16 cellular contexts compared by ENCODE assay signal in the genomic region with DNA sequence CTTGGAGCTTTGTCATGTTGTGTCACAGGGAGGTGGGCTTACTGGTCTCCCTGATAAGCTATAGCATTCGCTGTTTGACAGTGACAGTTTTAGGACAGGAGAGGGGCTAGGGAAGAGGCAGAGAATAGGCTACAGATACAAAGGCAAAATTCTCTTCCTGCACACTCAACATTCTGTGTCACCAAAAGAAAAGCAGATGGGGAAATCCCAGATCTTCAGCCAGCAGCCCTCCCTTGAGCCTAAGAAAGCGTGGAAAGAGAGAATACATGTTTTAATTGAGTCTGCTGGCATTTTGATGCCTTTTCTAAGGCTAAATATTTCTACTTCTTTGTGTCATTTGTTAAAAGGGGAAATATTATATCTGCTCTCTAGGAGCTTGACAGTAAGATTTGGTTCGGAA.
DNase-seq lines count a peak whose midpoint lies in the region; ATAC-seq and TF ChIP-seq lines count a peak whose summit lies in the region.
"Had no signal": no experiment of that assay in that cellular context is flagged by ENCODE, and none has a peak within 500 bp of the region (broad histone marks: within the 10 kb centered on the region; RNA-seq: fewer than 3 reads in every experiment).

No MANE protein-coding gene starts in this region.

- no peak overlapping the region for H3K4me3 ChIP-seq in GM23338
- H3K4me3 ChIP-seq: K562, SJSA1 had no signal

- no peak for TF ChIP-seq CTCF in progenitor cell of endocrine pancreas (IDR thresholded peaks at IDR 0.05; ENCODE audit: unreplicated experiment)
- no peak for TF ChIP-seq CTCF in GM23338 (conservative IDR thresholded peaks at IDR 0.05; ENCODE audit: low read depth in 2 of 2)

- no peaks in the 10 kb centered on the region for H3K9me2 ChIP-seq in GM23338 (ENCODE audit: insufficient read depth)

- no peaks in the 10 kb centered on the region for H3K9me3 Mint-ChIP-seq in progenitor cell of endocrine pancreas (ENCODE audit: low read depth)
- H3K9me3 Mint-ChIP-seq in GM23338, result peaks cover 9% of the 10 kb centered on the region; the same call in 2 of the 3 replicates

- intact Hi-C loops in left ventricle myocardium superior (cut with micrococcal nuclease), result no loop called here

- peak overlapping the region; percentile 3 for H3K27ac ChIP-seq in caudate nucleus (ENCODE audit: low read depth, low read length)
- no peak overlapping the region for H3K27ac ChIP-seq in GM23338 (ENCODE audit: low read depth)
- H3K27ac ChIP-seq: 22Rv1, SJSA1 had no signal

- DNase-seq in DMS 273 (lab: John Stamatoyannopoulos, UW; ENCODE audit: unreplicated experiment) (peak; percentile 61), DMS 273 treated with DMSO at 0.1 percent for 48 hours (lab: John Stamatoyannopoulos, UW) (no peak), caudate nucleus (lab: John Stamatoyannopoulos, UW) (no peak), left ventricle myocardium superior (no peak), progenitor cell of endocrine pancreas (ENCODE audit: low spot score, unreplicated experiment) (no peak), GM23338 (ENCODE audit: low spot score) (no peak), NCI-H446 treated with DMSO at 0.1 percent for 48 hours (lab: John Stamatoyannopoulos, UW) (no peak)
- DNase-seq: Caco-2; CD4-positive, CD25-positive, alpha-beta regulatory T cell; NCI-H187; RPMI8226 had no signal

- H3K36me3 Mint-ChIP-seq in progenitor cell of endocrine pancreas (ENCODE audit: insufficient read depth) (no peaks in the 10 kb centered on the region), GM23338 (ENCODE audit: low read depth) (peaks cover 3% of the 10 kb centered on the region; the same call in 2 of the 3 replicates)
- H3K36me3 Mint-ChIP-seq: CD4-positive, CD25-positive, alpha-beta regulatory T cell had no signal

- H3K36me3 ChIP-seq in GM23338 (ENCODE audit: insufficient read depth), result no peaks in the 10 kb centered on the region
- H3K36me3 ChIP-seq: SJSA1 had no signal

- H3K4me2 ChIP-seq in GM23338, result no peak overlapping the region

- H3K27me3 ChIP-seq in GM23338 (ENCODE audit: insufficient read depth), result no peaks in the 10 kb centered on the region
- H3K27me3 ChIP-seq: SJSA1 had no signal

- peaks cover 3% of the 10 kb centered on the region for H3K4me1 Mint-ChIP-seq in progenitor cell of endocrine pancreas (ENCODE audit: low read depth)
- H3K4me1 Mint-ChIP-seq in GM23338, result peaks cover 14% of the 10 kb centered on the region
- H3K4me1 Mint-ChIP-seq: CD4-positive, CD25-positive, alpha-beta regulatory T cell had no signal

- no peak overlapping the region for H2AFZ ChIP-seq in GM23338

- H3K4me3 Mint-ChIP-seq in progenitor cell of endocrine pancreas (ENCODE audit: low read depth), result no peak overlapping the region
- no peak overlapping the region for H3K4me3 Mint-ChIP-seq in GM23338
- H3K4me3 Mint-ChIP-seq: B cell; CD4-positive, CD25-positive, alpha-beta regulatory T cell had no signal

- no peaks in the 10 kb centered on the region for H4K20me1 ChIP-seq in GM23338 (replicated peaks; ENCODE audit: insufficient read depth)

- ATAC-seq in left ventricle myocardium superior (peak; percentile 42), HG03354 (IDR thresholded peaks at IDR 0.05; ENCODE audit: poor library complexity, severe bottlenecking, unreplicated experiment) (no peak), GM23338 (no peak)
- ATAC-seq: K562 had no signal

- H3K27ac Mint-ChIP-seq in progenitor cell of endocrine pancreas (peak overlapping the region; percentile 47), GM23338 (no peak overlapping the region)
- H3K27ac Mint-ChIP-seq: B cell; CD4-positive, CD25-positive, alpha-beta regulatory T cell had no signal

- peaks cover 19% of the 10 kb centered on the region for H3K4me1 ChIP-seq in GM23338 (ENCODE audit: insufficient read depth)
- H3K4me1 ChIP-seq: Caco-2, SJSA1 had no signal

- H3K27me3 Mint-ChIP-seq in progenitor cell of endocrine pancreas, result peaks cover 21% of the 10 kb centered on the region
- peaks cover 5% of the 10 kb centered on the region for H3K27me3 Mint-ChIP-seq in GM23338 (ENCODE audit: insufficient read depth, low read depth, poor library complexity)

- no peaks in the 10 kb centered on the region; the same call in 1 of the 2 replicates for H3F3A ChIP-seq in GM23338 (replicated peaks; ENCODE audit: low read depth)

- H3K79me2 ChIP-seq in GM23338 (replicated peaks; ENCODE audit: insufficient read depth), result no peaks in the 10 kb centered on the region

TF ChIP-seq in GM23338, 12 proteins besides CTCF, POLR2A, EP300 and RAD21 (continues in another document):
- TF ChIP-seq ZNF331 (CRISPR knock-in tag; IDR thresholded peaks at IDR 0.05; ENCODE audit: low read depth) (no peak), NANOG (IDR thresholded peaks at IDR 0.05; ENCODE audit: borderline replicate concordance) (no peak), JUNB (IDR thresholded peaks at IDR 0.05; ENCODE audit: unreplicated experiment) (no peak), EZH2 (IDR thresholded peaks at IDR 0.05; ENCODE audit: low read depth, unreplicated experiment) (no peak), POLR2AphosphoS5 (IDR thresholded peaks at IDR 0.05; ENCODE audit: low read depth) (no peak), ZNF114 (CRISPR knock-in tag; IDR thresholded peaks at IDR 0.05) (no peak), STAT1 (IDR thresholded peaks at IDR 0.05; ENCODE audit: unreplicated experiment) (no peak), CREB1 (CRISPR knock-in tag; IDR thresholded peaks at IDR 0.05; ENCODE audit: low read depth) (no peak)
- TF ChIP-seq, protein P1, sequence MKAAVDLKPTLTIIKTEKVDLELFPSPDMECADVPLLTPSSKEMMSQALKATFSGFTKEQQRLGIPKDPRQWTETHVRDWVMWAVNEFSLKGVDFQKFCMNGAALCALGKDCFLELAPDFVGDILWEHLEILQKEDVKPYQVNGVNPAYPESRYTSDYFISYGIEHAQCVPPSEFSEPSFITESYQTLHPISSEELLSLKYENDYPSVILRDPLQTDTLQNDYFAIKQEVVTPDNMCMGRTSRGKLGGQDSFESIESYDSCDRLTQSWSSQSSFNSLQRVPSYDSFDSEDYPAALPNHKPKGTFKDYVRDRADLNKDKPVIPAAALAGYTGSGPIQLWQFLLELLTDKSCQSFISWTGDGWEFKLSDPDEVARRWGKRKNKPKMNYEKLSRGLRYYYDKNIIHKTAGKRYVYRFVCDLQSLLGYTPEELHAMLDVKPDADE (IDR thresholded peaks at IDR 0.05), result no peak
- TF ChIP-seq, protein P2, sequence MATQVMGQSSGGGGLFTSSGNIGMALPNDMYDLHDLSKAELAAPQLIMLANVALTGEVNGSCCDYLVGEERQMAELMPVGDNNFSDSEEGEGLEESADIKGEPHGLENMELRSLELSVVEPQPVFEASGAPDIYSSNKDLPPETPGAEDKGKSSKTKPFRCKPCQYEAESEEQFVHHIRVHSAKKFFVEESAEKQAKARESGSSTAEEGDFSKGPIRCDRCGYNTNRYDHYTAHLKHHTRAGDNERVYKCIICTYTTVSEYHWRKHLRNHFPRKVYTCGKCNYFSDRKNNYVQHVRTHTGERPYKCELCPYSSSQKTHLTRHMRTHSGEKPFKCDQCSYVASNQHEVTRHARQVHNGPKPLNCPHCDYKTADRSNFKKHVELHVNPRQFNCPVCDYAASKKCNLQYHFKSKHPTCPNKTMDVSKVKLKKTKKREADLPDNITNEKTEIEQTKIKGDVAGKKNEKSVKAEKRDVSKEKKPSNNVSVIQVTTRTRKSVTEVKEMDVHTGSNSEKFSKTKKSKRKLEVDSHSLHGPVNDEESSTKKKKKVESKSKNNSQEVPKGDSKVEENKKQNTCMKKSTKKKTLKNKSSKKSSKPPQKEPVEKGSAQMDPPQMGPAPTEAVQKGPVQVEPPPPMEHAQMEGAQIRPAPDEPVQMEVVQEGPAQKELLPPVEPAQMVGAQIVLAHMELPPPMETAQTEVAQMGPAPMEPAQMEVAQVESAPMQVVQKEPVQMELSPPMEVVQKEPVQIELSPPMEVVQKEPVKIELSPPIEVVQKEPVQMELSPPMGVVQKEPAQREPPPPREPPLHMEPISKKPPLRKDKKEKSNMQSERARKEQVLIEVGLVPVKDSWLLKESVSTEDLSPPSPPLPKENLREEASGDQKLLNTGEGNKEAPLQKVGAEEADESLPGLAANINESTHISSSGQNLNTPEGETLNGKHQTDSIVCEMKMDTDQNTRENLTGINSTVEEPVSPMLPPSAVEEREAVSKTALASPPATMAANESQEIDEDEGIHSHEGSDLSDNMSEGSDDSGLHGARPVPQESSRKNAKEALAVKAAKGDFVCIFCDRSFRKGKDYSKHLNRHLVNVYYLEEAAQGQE (IDR thresholded peaks at IDR 0.05; ENCODE audit: unreplicated experiment), result no peak
